In the genomic region with DNA sequence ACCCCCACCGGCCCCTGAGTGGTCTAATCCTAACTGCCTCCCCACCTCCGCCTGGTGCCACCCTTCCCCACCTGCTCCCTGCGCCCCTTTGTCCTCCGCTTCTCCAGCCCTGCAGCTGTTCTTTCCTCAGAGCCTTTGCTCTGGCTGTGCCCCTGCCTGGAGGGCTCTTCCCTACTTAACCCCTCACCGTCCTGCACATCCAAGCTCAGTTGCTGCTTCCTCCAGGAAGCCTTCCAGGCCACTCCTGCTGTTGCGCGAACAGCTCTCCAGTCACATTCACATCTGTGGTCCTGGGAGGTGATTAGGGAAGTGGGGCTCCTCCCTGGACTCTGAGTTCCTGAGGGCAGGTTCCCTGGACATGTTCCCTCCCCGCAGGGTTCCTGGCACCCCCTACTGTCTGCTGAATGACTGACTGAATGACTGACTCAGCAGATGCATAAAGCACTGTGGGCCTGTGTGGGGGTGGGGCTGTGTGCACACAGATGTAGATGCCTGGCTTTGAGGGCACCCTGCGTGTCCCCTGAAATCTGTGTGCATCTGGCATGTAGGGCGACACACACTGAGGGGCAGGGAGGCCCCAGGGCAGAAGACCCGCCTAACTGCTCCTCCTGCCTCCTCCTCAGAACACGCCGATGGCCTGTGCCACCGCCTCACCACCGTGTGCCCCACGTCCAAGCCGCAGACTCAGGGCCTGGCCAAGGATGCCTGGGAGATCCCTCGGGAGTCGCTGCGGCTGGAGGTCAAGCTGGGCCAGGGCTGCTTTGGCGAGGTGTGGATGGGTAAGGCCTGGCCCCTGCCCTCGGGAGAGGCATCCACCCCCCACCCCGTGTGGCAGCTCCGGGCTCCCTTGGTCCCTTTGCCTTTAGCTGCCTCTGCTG, we compare ENCODE assay signal across 14 cellular contexts. TPM values are rescaled to one million over a fixed set of nuclear protein-coding genes. Genes with fewer than 3 reads are reported as not detected.
DNase-seq lines count a peak whose midpoint lies in the region.
"Had no signal": no experiment of that assay in that cellular context is flagged by ENCODE, and none has a peak within 500 bp of the region (broad histone marks: within the 10 kb centered on the region; RNA-seq: fewer than 3 reads in every experiment).

No MANE protein-coding gene starts in this region.

- peak overlapping the region; percentile 86 for H3K56ac ChIP-seq in mesendoderm (ENCODE audit: low read length)

- H3K4me3 Mint-ChIP-seq in activated T-helper 2 cell treated with anti-CD3 and anti-CD28 coated beads, Interferon-gamma antibody, Interleukin-2, Interleukin-4, amounts not matched to agents 10 μg/mL and 5 μg/mL and 100 μg/mL, durations not matched to agents 14 hours and 24 hours and 36 hours (ENCODE audit: low read depth) = no peak overlapping the region
- H3K4me3 Mint-ChIP-seq: activated CD8-positive, alpha-beta T cell treated with anti-CD3 and anti-CD28 coated beads for 36 hours; stimulated activated naive CD8-positive, alpha-beta T cell treated with anti-CD3 and anti-CD28 coated beads, Interleukin-15, Interleukin-2, amounts not matched to agents 100 ng/mL and 50 ng/mL, for 24 hours had no signal

- peak overlapping the region; percentile 40; the same call in 1 of the 2 replicates for H3K4me3 ChIP-seq in HUES6 (ENCODE audit: low read depth, low read length)
- no peak overlapping the region for H3K4me3 ChIP-seq in mesendoderm (ENCODE audit: low read length)
- H3K4me3 ChIP-seq: pancreas had no signal

- no peak overlapping the region for H4K5ac ChIP-seq in mesendoderm (ENCODE audit: low read length)

- H4K8ac ChIP-seq in mesendoderm (ENCODE audit: low read depth, low read length) = no peak overlapping the region

- no peaks in the 10 kb centered on the region for H3K36me3 Mint-ChIP-seq in activated T-helper 2 cell treated with anti-CD3 and anti-CD28 coated beads, Interferon-gamma antibody, Interleukin-2, Interleukin-4, amounts not matched to agents 10 μg/mL and 5 μg/mL and 100 μg/mL, durations not matched to agents 14 hours and 24 hours and 36 hours (ENCODE audit: low read depth)

- H3K9me3 ChIP-seq in HUES6 (ENCODE audit: control insufficient read depth, insufficient read depth, low read depth, low read length) = no peaks in the 10 kb centered on the region
- H3K9me3 ChIP-seq: pancreas had no signal

- H3K27ac Mint-ChIP-seq in activated T-helper 2 cell treated with anti-CD3 and anti-CD28 coated beads, Interferon-gamma antibody, Interleukin-2, Interleukin-4, amounts not matched to agents 10 μg/mL and 5 μg/mL and 100 μg/mL, durations not matched to agents 14 hours and 24 hours and 36 hours = no peak overlapping the region
- H3K27ac Mint-ChIP-seq: activated CD8-positive, alpha-beta T cell treated with anti-CD3 and anti-CD28 coated beads for 36 hours; stimulated activated naive CD8-positive, alpha-beta T cell treated with anti-CD3 and anti-CD28 coated beads, Interleukin-15, Interleukin-2, amounts not matched to agents 100 ng/mL and 50 ng/mL, for 24 hours had no signal

- no peak overlapping the region for H2BK15ac ChIP-seq in mesendoderm (replicated peaks; ENCODE audit: low read depth)

- peaks cover 2% of the 10 kb centered on the region for H3K79me1 ChIP-seq in mesendoderm (ENCODE audit: low read length)

- no peaks in the 10 kb centered on the region for H3K27me3 ChIP-seq in HUES6 (ENCODE audit: control insufficient read depth, insufficient read depth, low read length)
- no peaks in the 10 kb centered on the region for H3K27me3 ChIP-seq in mesendoderm (ENCODE audit: insufficient read depth, low read length, poor library complexity)
- H3K27me3 ChIP-seq: pancreas had no signal

- no peaks in the 10 kb centered on the region for H3K4me1 Mint-ChIP-seq in activated T-helper 2 cell treated with anti-CD3 and anti-CD28 coated beads, Interferon-gamma antibody, Interleukin-2, Interleukin-4, amounts not matched to agents 10 μg/mL and 5 μg/mL and 100 μg/mL, durations not matched to agents 14 hours and 24 hours and 36 hours (ENCODE audit: low read depth)

- H3K27ac ChIP-seq in HUES6 (ENCODE audit: low read depth, low read length) = peak overlapping the region; percentile 78; the same call in 1 of the 2 replicates
- peak overlapping the region; percentile 46 for H3K27ac ChIP-seq in angular gyrus (ENCODE audit: low read depth, low read length)
- no peak overlapping the region for H3K27ac ChIP-seq in mesendoderm (ENCODE audit: low read depth, low read length)
- H3K27ac ChIP-seq: pancreas had no signal

- DNase-seq in EH (ENCODE audit: low read depth) (peak; percentile 44), mesendoderm (no peak), T-helper 2 cell (no peak), CD1c-positive myeloid dendritic cell (ENCODE audit: extremely low spot score) (no peak), GDM1 (lab: John Stamatoyannopoulos, UW) (no peak)
- DNase-seq in activated T-helper 2 cell treated with anti-CD3 and anti-CD28 coated beads, Interferon-gamma antibody, Interleukin-2, Interleukin-4, amounts not matched to agents 10 μg/mL and 5 μg/mL and 100 μg/mL, durations not matched to agents 14 hours and 24 hours and 36 hours (ENCODE audit: low spot score) = no peak
- DNase-seq: activated CD8-positive, alpha-beta T cell treated with anti-CD3 and anti-CD28 coated beads for 36 hours; activated naive CD4-positive, alpha-beta T cell; stimulated activated CD4-positive, alpha-beta T cell treated with anti-CD3 and anti-CD28 coated beads, Interleukin-2, amount 100 ng/mL, for 24 hours; T-helper 1 cell had no signal

- no peaks in the 10 kb centered on the region for H3K79me2 ChIP-seq in mesendoderm (ENCODE audit: control insufficient read depth, insufficient read depth, low read length)

- peaks cover 43% of the 10 kb centered on the region for H3K4me1 ChIP-seq in HUES6 (ENCODE audit: control insufficient read depth, insufficient read depth, low read length)
- peaks cover 8% of the 10 kb centered on the region for H3K4me1 ChIP-seq in mesendoderm (ENCODE audit: control insufficient read depth, low read depth, low read length)
- H3K4me1 ChIP-seq: pancreas had no signal

- no peak overlapping the region for H3K18ac ChIP-seq in mesendoderm (ENCODE audit: low read length)

- peaks cover 50% of the 10 kb centered on the region for H3K36me3 ChIP-seq in HUES6 (ENCODE audit: control insufficient read depth, insufficient read depth, low read length)
- H3K36me3 ChIP-seq in mesendoderm (ENCODE audit: control insufficient read depth, insufficient read depth, low read length) = peaks cover 4% of the 10 kb centered on the region

- H3K9ac ChIP-seq in HUES6 (ENCODE audit: low read length) = peak overlapping the region; percentile 63
- peak overlapping the region; percentile 72 for H3K9ac ChIP-seq in mesendoderm (ENCODE audit: low read length)

- H3K9me3 Mint-ChIP-seq in activated T-helper 2 cell treated with anti-CD3 and anti-CD28 coated beads, Interferon-gamma antibody, Interleukin-2, Interleukin-4, amounts not matched to agents 10 μg/mL and 5 μg/mL and 100 μg/mL, durations not matched to agents 14 hours and 24 hours and 36 hours = no peaks in the 10 kb centered on the region
- H3K9me3 Mint-ChIP-seq: activated CD8-positive, alpha-beta T cell treated with anti-CD3 and anti-CD28 coated beads for 36 hours; stimulated activated naive CD8-positive, alpha-beta T cell treated with anti-CD3 and anti-CD28 coated beads, Interleukin-15, Interleukin-2, amounts not matched to agents 100 ng/mL and 50 ng/mL, for 24 hours had no signal

- WGBS in mesendoderm (ENCODE audit: extremely low coverage, insufficient coverage, low lambda C conversion rate) = no CpG with 5 or more reads among the region's 24 CpGs

- no peaks in the 10 kb centered on the region for H3K27me3 Mint-ChIP-seq in activated T-helper 2 cell treated with anti-CD3 and anti-CD28 coated beads, Interferon-gamma antibody, Interleukin-2, Interleukin-4, amounts not matched to agents 10 μg/mL and 5 μg/mL and 100 μg/mL, durations not matched to agents 14 hours and 24 hours and 36 hours (ENCODE audit: low read depth)
- H3K27me3 Mint-ChIP-seq: activated CD8-positive, alpha-beta T cell treated with anti-CD3 and anti-CD28 coated beads for 36 hours; stimulated activated naive CD8-positive, alpha-beta T cell treated with anti-CD3 and anti-CD28 coated beads, Interleukin-15, Interleukin-2, amounts not matched to agents 100 ng/mL and 50 ng/mL, for 24 hours had no signal

- H2BK120ac ChIP-seq in mesendoderm (ENCODE audit: low read depth, low read length) = no peak overlapping the region

- no peak overlapping the region for H2AK5ac ChIP-seq in mesendoderm (ENCODE audit: low read length)

- H3K4me2 ChIP-seq in mesendoderm (ENCODE audit: low read length) = no peak overlapping the region

- H3K23ac ChIP-seq in mesendoderm (ENCODE audit: low read length) = no peak overlapping the region

- intact Hi-C loops in activated T-helper 2 cell treated with anti-CD3 and anti-CD28 coated beads, Interferon-gamma antibody, Interleukin-2, Interleukin-4, amounts not matched to agents 10 μg/mL and 5 μg/mL and 100 μg/mL, durations not matched to agents 14 hours and 24 hours and 36 hours (cut with micrococcal nuclease) = no loop called here

- peak overlapping the region; percentile 43 for H3K4ac ChIP-seq in mesendoderm (ENCODE audit: low read depth, low read length)

- H2BK5ac ChIP-seq in mesendoderm (ENCODE audit: low read length) = no peak overlapping the region

RNA-seq across cellular contexts. Expression of gene SRC, which starts 51.4 kb away (rescaled TPM):
- 18.4 TPM for polyA plus RNA-seq in mesendoderm (2013, experiment 1 of 2)
- 19.3 TPM for polyA plus RNA-seq in mesendoderm (2013, experiment 2 of 2)
- total RNA-seq in activated T-helper 2 cell treated with anti-CD3 and anti-CD28 coated beads, Interferon-gamma antibody, Interleukin-2, Interleukin-4, amounts not matched to agents 10 μg/mL and 5 μg/mL and 100 μg/mL, durations not matched to agents 14 hours and 24 hours and 36 hours = 3.5 and 6.4 TPM in 2 replicates
